1 cellular context compared by ENCODE assay signal in the genomic region with DNA sequence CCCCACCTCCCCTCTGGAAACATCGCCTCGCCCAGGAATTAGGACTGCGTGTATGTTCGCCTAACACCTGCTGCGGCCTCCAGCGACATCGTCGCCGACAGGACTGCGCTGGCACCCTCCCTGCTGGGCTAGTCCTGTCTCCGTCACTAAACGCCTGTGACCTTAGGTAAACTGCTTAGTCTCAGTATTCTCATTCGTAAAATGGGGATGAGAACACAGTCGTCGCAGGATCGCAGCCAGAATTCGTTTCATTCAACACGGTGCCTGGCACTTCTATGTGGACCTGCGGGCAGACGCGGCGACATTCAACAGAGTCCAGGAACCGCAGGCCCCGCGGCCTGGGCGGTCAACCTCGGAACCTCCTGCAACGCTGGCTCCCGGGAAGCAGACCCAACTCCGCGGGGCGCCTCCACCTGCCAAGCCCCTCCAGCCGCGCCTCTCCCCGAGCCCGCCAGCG.
TF ChIP-seq lines count a peak whose summit lies in the region.

No MANE protein-coding gene starts in this region.

TF ChIP-seq in HepG2, 621 proteins besides CTCF, POLR2A, EP300 and RAD21 (continued from another document):
- TF ChIP-seq ZBTB8A (CRISPR knock-in tag; IDR thresholded peaks at IDR 0.05; ENCODE audit: borderline replicate concordance, low read depth), result no peak
- TF ChIP-seq, protein P1, sequence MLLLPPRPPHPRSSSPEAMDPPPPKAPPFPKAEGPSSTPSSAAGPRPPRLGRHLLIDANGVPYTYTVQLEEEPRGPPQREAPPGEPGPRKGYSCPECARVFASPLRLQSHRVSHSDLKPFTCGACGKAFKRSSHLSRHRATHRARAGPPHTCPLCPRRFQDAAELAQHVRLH (CRISPR knock-in tag; IDR thresholded peaks at IDR 0.05; ENCODE audit: borderline replicate concordance, low read depth), result peak; percentile 32; the same call in 1 of the 2 replicates
- peak; percentile 44; the same call in 1 of the 2 replicates for TF ChIP-seq SP2 (CRISPR knock-in tag; IDR thresholded peaks at IDR 0.05)
- TF ChIP-seq RBM22 (optimal IDR thresholded peaks at IDR 0.05; ENCODE audit: low read length), result no peak
- peak; percentile 33; the same call in 1 of the 2 replicates for TF ChIP-seq KMT2A (CRISPR knock-in tag; IDR thresholded peaks at IDR 0.05)
- no peak for TF ChIP-seq ZKSCAN8 (CRISPR knock-in tag; IDR thresholded peaks at IDR 0.05; ENCODE audit: borderline replicate concordance)
- TF ChIP-seq SP4 (CRISPR knock-in tag; IDR thresholded peaks at IDR 0.05), result peak; percentile 3; the same call in 1 of the 2 replicates
- peak; percentile 8; the same call in 1 of the 2 replicates for TF ChIP-seq POGZ (CRISPR knock-in tag; IDR thresholded peaks at IDR 0.05)
- TF ChIP-seq, protein P2, sequence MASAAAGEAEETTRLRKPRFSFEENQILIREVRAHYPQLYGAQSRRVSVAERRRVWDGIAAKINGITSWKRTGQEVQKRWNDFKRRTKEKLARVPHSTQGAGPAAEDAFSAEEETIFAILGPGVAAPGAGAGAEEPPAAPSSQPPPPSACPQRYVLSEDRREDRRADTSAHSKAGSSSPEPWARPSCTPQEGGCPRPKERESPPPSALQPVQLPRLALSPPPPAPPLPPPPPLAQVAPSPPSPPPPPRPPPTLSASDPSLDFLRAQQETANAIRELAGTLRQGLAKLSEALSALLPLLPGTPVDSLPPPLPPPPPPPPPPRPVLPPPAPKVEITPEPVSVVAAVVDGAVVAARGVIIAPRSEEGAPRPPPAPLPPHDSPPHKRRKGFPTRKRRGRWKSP (CRISPR knock-in tag; IDR thresholded peaks at IDR 0.05), result peak; percentile 67
- 0 out of 2 replicates have a peak, but pooled peaks have one; percentile 17 for TF ChIP-seq MTA3 (CRISPR knock-in tag; IDR thresholded peaks at IDR 0.05)
- TF ChIP-seq, protein P3, sequence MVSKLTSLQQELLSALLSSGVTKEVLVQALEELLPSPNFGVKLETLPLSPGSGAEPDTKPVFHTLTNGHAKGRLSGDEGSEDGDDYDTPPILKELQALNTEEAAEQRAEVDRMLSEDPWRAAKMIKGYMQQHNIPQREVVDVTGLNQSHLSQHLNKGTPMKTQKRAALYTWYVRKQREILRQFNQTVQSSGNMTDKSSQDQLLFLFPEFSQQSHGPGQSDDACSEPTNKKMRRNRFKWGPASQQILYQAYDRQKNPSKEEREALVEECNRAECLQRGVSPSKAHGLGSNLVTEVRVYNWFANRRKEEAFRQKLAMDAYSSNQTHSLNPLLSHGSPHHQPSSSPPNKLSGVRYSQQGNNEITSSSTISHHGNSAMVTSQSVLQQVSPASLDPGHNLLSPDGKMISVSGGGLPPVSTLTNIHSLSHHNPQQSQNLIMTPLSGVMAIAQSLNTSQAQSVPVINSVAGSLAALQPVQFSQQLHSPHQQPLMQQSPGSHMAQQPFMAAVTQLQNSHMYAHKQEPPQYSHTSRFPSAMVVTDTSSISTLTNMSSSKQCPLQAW (CRISPR knock-in tag; IDR thresholded peaks at IDR 0.05), result peak; percentile 38; the same call in 1 of the 2 replicates
- TF ChIP-seq KDM1A (CRISPR knock-in tag; IDR thresholded peaks at IDR 0.05), result peak; percentile 74
- TF ChIP-seq, protein P4, sequence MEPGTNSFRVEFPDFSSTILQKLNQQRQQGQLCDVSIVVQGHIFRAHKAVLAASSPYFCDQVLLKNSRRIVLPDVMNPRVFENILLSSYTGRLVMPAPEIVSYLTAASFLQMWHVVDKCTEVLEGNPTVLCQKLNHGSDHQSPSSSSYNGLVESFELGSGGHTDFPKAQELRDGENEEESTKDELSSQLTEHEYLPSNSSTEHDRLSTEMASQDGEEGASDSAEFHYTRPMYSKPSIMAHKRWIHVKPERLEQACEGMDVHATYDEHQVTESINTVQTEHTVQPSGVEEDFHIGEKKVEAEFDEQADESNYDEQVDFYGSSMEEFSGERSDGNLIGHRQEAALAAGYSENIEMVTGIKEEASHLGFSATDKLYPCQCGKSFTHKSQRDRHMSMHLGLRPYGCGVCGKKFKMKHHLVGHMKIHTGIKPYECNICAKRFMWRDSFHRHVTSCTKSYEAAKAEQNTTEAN (CRISPR knock-in tag; conservative IDR thresholded peaks at IDR 0.05), result 0 out of 2 replicates have a peak, but pooled peaks have one; percentile 28
- no peak for TF ChIP-seq ZNF746 (CRISPR knock-in tag; IDR thresholded peaks at IDR 0.05)
- 0 out of 2 replicates have a peak, but pooled peaks have one; percentile 26 for TF ChIP-seq MEIS2 (CRISPR knock-in tag; IDR thresholded peaks at IDR 0.05)
- TF ChIP-seq KDM2A (CRISPR knock-in tag; IDR thresholded peaks at IDR 0.05; ENCODE audit: borderline replicate concordance, low read depth), result peak; percentile 70
- TF ChIP-seq, protein P5, sequence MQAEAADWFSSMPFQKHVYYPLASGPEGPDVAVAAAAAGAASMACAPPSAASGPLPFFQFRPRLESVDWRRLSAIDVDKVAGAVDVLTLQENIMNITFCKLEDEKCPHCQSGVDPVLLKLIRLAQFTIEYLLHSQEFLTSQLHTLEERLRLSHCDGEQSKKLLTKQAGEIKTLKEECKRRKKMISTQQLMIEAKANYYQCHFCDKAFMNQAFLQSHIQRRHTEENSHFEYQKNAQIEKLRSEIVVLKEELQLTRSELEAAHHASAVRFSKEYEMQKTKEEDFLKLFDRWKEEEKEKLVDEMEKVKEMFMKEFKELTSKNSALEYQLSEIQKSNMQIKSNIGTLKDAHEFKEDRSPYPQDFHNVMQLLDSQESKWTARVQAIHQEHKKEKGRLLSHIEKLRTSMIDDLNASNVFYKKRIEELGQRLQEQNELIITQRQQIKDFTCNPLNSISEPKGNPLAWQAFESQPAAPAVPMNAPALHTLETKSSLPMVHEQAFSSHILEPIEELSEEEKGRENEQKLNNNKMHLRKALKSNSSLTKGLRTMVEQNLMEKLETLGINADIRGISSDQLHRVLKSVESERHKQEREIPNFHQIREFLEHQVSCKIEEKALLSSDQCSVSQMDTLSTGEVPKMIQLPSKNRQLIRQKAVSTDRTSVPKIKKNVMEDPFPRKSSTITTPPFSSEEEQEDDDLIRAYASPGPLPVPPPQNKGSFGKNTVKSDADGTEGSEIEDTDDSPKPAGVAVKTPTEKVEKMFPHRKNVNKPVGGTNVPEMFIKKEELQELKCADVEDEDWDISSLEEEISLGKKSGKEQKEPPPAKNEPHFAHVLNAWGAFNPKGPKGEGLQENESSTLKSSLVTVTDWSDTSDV (CRISPR knock-in tag; IDR thresholded peaks at IDR 0.05), result peak; percentile 52; the same call in 1 of the 2 replicates
- peak; percentile 19; the same call in 1 of the 2 replicates for TF ChIP-seq CENPT (CRISPR knock-in tag; IDR thresholded peaks at IDR 0.05; ENCODE audit: low read depth)
- no peak for TF ChIP-seq NFRKB (IDR thresholded peaks at IDR 0.05)
- 0 out of 2 replicates have a peak, but pooled peaks have one; percentile 28 for TF ChIP-seq CBX5 (CRISPR knock-in tag; IDR thresholded peaks at IDR 0.05; ENCODE audit: borderline replicate concordance)
- 0 out of 2 replicates have a peak, but pooled peaks have one; percentile 14 for TF ChIP-seq IRF2 (CRISPR knock-in tag; IDR thresholded peaks at IDR 0.05)
